In genomic region chr1:185720633-185721272, GRCh38 we compare ENCODE assay signal across 9 cellular contexts. TPM values are rescaled to one million over a fixed set of nuclear protein-coding genes. Genes with fewer than 3 reads are reported as not detected.
DNase-seq lines count a peak whose midpoint lies in the region; ATAC-seq, FAIRE-seq and TF ChIP-seq lines count a peak whose summit lies in the region.
"Had no signal": no experiment of that assay in that cellular context is flagged by ENCODE, and none has a peak within 500 bp of the region (broad histone marks: within the 10 kb centered on the region; RNA-seq: fewer than 3 reads in every experiment).

No MANE protein-coding gene starts in this region.

- H3K4me3 ChIP-seq in endothelial cell of umbilical vein (replicated peaks in 1 of 3; ENCODE audit: insufficient read depth in 1 of 3, low read depth in 1 of 3, low read length in 3 of 3), result no peak overlapping the region
- no peak overlapping the region for H3K4me3 ChIP-seq in pancreas
- H3K4me3 ChIP-seq: skin epidermis had no signal

- intact Hi-C loops in endothelial cell of umbilical vein (cut with micrococcal nuclease), result loop anchor here (1.0 to 2.0 kb wide), 4 partner anchors 92 to 492 kb away; no protein-coding TSS in a partner anchor
- intact Hi-C loops in pancreas (cut with DNase I), result loop anchor here in 1 of 3 donors (10.0 kb wide), 1 partner anchor 494 kb away; no protein-coding TSS in a partner anchor

- peaks cover 3% of the 10 kb centered on the region for H3K4me1 ChIP-seq in endothelial cell of umbilical vein (ENCODE audit: control insufficient read depth, extremely low read depth, insufficient read depth, low read length)
- H3K4me1 ChIP-seq in pancreas, result peaks cover 0 to 6% (median 5%) of the 10 kb centered on the region in 3 donors

- H3K4me2 ChIP-seq in endothelial cell of umbilical vein (ENCODE audit: insufficient read depth, low read length), result no peak overlapping the region

- dilution Hi-C loops in endothelial cell of umbilical vein (cut with MboI; ENCODE audit: extremely low pct_ligation_motif_present, low sequenced_read_pairs), result no loop called here

- ATAC-seq in pancreas (peak in 3 of 4 donors; percentile 64 to 80 (median 72)), HG03469 (IDR thresholded peaks at IDR 0.05; ENCODE audit: unreplicated experiment) (no peak), HG03045 (IDR thresholded peaks at IDR 0.05; ENCODE audit: unreplicated experiment) (no peak)

- H3K27ac ChIP-seq in endothelial cell of umbilical vein (ENCODE audit: insufficient read depth, low read depth, low read length) (no peak overlapping the region), pancreas (no peak overlapping the region)

- POLR2A ChIA-PET in endothelial cell of umbilical vein (lab: Charles Lee), result interaction anchor here (1.0 kb wide), 1 partner anchor 494 kb away, joined by 3 read pairs; no protein-coding TSS in a partner anchor

- H3K27me3 ChIP-seq in endothelial cell of umbilical vein (ENCODE audit: control insufficient read depth in 2 of 2, insufficient read depth in 2 of 2, low read length in 2 of 2), result no peaks in the 10 kb centered on the region
- peaks cover 0 to 5% (median 0%) of the 10 kb centered on the region in 4 donors for H3K27me3 ChIP-seq in pancreas

- peak; percentile 27; the same call in 1 of the 2 replicates for TF ChIP-seq CTCF in GM12874 (IDR thresholded peaks at IDR 0.05; ENCODE audit: insufficient read depth, low read depth, low read length)
- peak; percentile 31 to 32 for TF ChIP-seq CTCF in endothelial cell of umbilical vein (IDR thresholded peaks at IDR 0.05; ENCODE audit: extremely low read depth in 1 of 2, insufficient read depth in 1 of 2, low read depth in 1 of 2, low read length in 2 of 2)
- TF ChIP-seq CTCF in pancreas (IDR thresholded peaks at IDR 0.05), result peak in 3 of 4 donors; percentile 11 to 29 (median 15)

- H3K9me1 ChIP-seq in endothelial cell of umbilical vein (replicated peaks; ENCODE audit: control insufficient read depth, extremely low read depth, insufficient read depth, low read length), result no peaks in the 10 kb centered on the region

- no peak overlapping the region for H2AFZ ChIP-seq in endothelial cell of umbilical vein (ENCODE audit: low read depth, low read length)

- DNase-seq in NCI-H460 (ENCODE audit: extremely low read depth, low read depth) (peak; percentile 48), endothelial cell of umbilical vein (ENCODE audit: low read depth, low spot score) (peak; percentile 76), pancreas (no peak), occipital lobe (lab: John Stamatoyannopoulos, UW) (no peak), NCI-H146 treated with DMSO at 0.1 percent for 48 hours (lab: John Stamatoyannopoulos, UW; ENCODE audit: unreplicated experiment) (no peak)

- no peaks in the 10 kb centered on the region for H3K79me2 ChIP-seq in endothelial cell of umbilical vein (ENCODE audit: control insufficient read depth, insufficient read depth, low read length)

- H3K9ac ChIP-seq in endothelial cell of umbilical vein (replicated peaks; ENCODE audit: extremely low read depth, insufficient read depth, low read length), result no peak overlapping the region

- CTCF ChIA-PET in endothelial cell of umbilical vein (lab: Charles Lee), result interaction anchor here (0.6 to 5.0 kb wide), 93 partner anchors 8 to 915 kb away, joined by 3 to 133 read pairs (median 4); partner anchors contain the start of genes HMCN1 and PRG4

- BruUV-seq in endothelial cell of umbilical vein (replicated peaks; lab: Mats Ljungman, UMichigan), result no TSS peak

- 5 to 6% methylated on average over 2 of the region's 2 CpGs for WGBS in pancreas, 2 donors

- TF ChIP-seq POLR2A in endothelial cell of umbilical vein (IDR thresholded peaks at IDR 0.05; ENCODE audit: low read depth, low read length), result no peak

- no peak for FAIRE-seq in endothelial cell of umbilical vein (lab: Jason Lieb, UNC)
- no peak for FAIRE-seq in pancreas (lab: Jason Lieb, UNC)

- no peaks in the 10 kb centered on the region for H3K36me3 ChIP-seq in endothelial cell of umbilical vein (ENCODE audit: control insufficient read depth in 2 of 2, extremely low read depth in 1 of 2, insufficient read depth in 2 of 2, low read length in 2 of 2)
- H3K36me3 ChIP-seq in pancreas, result no peaks in the 10 kb centered on the region

- H3K9me3 ChIP-seq in endothelial cell of umbilical vein (replicated peaks; ENCODE audit: control insufficient read depth, insufficient read depth, low read length), result no peaks in the 10 kb centered on the region
- H3K9me3 ChIP-seq in pancreas, result no peaks in the 10 kb centered on the region

- no peaks in the 10 kb centered on the region for H4K20me1 ChIP-seq in endothelial cell of umbilical vein (replicated peaks; ENCODE audit: control insufficient read depth, extremely low read depth, insufficient read depth, low read length)

TF ChIP-seq in endothelial cell of umbilical vein, 7 proteins besides CTCF, POLR2A, EP300 and RAD21:
- TF ChIP-seq JUN (IDR thresholded peaks at IDR 0.05; ENCODE audit: borderline replicate concordance, insufficient read depth, insufficient read length, low read depth) (no peak), MAX (IDR thresholded peaks at IDR 0.05; ENCODE audit: insufficient read depth, insufficient read length) (no peak), POLR2AphosphoS5 (IDR thresholded peaks at IDR 0.05; ENCODE audit: insufficient read depth, low read depth, low read length) (no peak), GATA2 (IDR thresholded peaks at IDR 0.05; ENCODE audit: insufficient read depth, insufficient read length, low read depth, low read length) (no peak), MYC (IDR thresholded peaks at IDR 0.05; ENCODE audit: low read depth, low read length) (no peak), EZH2 (IDR thresholded peaks at IDR 0.05; ENCODE audit: borderline replicate concordance, low read depth, low read length, severe bottlenecking) (no peak), FOS (IDR thresholded peaks at IDR 0.05; ENCODE audit: borderline replicate concordance, insufficient read depth, low read length) (no peak)
TF ChIP-seq in endothelial cell of umbilical vein: peak in this region for 0.

RNA-seq across cellular contexts. Expression of gene HMCN1, which starts 13.4 kb away (rescaled TPM):
- 0.81 and 1.2 TPM in 2 replicates for total RNA-seq in NCI-H460 (2014; rRNA removed; shearing (Covaris generic))
- polyA plus RNA-seq in NCI-H460 (2014; cell fraction: nucleus; rRNA removed), result 0.23 and 0.31 TPM in 2 replicates
- total RNA-seq in endothelial cell of umbilical vein (5.6 and 10.3 TPM in 2 replicates), pancreas (1 to 10 TPM in 3 of 6 donors, under 1 TPM in 3; 0.41 to 4.8 (median 0.94) TPM), occipital lobe (2.0 TPM)
- polyA plus RNA-seq in endothelial cell of umbilical vein (16.0 and 24.1 TPM in 2 replicates), pancreas (under 1 TPM; 0.19 to 0.27 TPM)
- 15.6 and 18.8 TPM in 2 replicates for polyA plus RNA-seq in endothelial cell of umbilical vein (2011; cell fraction: cytosol; rRNA removed)
- polyA plus RNA-seq in endothelial cell of umbilical vein (2011; cell fraction: nucleus; rRNA removed), result 32.0 and 32.6 TPM in 2 replicates
- polyA plus RNA-seq in endothelial cell of umbilical vein (2012), result 3.7 and 7.6 TPM in 2 replicates
- polyA minus RNA-seq in endothelial cell of umbilical vein, result 46.2 and 77.8 TPM in 2 replicates
- polyA minus RNA-seq in endothelial cell of umbilical vein (2011; cell fraction: cytosol; rRNA and poly(A)+ RNA removed), result 0.61 TPM
- polyA minus RNA-seq in endothelial cell of umbilical vein (2011; cell fraction: nucleus; rRNA and poly(A)+ RNA removed), result 37.2 and 43.3 TPM in 2 replicates

Comparison
In these comparisons a context has a peak if more than half of its experiments do, and no peak if none do; other contexts are left out.
1. DNase-seq: peak in NCI-H460 (single experiment) and endothelial cell of umbilical vein (single experiment); none in pancreas (0 of 6), occipital lobe (single experiment) and NCI-H146 treated with DMSO at 0.1 percent for 48 hours (single experiment).
2. ATAC-seq: peak in pancreas (3 of 4); none in HG03469 (single experiment) and HG03045 (single experiment).
3. Peak in every context shown above with its lines, with median percentiles within 50 percentile points of each other: CTCF ChIP-seq.